ENCODE assay signal across 9 cellular contexts in the genomic region with DNA sequence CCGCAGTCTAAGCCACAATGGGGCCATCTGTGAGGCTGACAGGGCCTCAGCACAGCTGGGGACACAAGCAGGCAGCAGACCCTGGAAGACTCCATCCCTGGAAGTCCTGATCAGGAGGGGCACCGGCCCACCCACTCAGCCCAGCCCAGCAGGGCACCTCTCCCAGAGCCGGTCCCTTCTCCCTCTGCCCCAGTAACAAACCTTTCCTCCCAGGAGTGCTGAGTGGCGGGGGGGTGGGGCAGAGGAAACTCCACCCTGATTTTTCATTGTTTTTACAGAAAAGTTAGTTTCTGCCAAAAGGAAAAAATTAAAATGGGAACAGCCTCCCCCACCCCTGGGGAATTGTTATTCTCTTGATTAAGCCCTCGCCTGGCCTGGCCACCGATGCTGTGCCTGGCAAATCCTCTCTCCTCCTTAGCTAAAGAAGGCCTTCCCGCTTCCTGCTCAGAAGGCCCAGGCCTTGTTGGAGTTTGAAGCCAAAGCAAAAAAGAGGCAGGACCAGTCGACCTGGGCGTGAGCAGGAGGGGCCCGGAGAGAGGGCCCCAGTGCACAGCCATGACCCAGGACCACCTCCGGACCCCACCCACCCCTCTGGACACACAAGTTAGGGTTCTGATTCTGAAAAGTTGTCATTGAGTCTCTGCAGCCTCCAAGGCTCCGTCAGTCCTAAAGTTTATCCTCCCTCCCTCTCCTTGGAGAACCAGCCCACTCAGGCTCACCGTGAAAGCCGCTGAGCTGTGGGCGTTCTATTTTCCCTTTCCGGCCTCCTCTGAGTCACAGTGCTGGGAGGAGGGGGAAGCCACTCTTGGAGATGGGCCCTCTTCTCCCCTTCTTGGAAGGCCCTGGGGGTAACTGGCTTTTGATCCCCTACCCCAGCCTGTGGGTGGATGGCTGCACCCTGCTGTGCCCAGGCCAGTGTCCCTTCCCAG.
A peak's percentile ranks its signal among the peaks of the same experiment; 100 is the strongest.
DNase-seq lines count a peak whose midpoint lies in the region; FAIRE-seq and TF ChIP-seq lines count a peak whose summit lies in the region.
"Had no signal": no experiment of that assay in that cellular context is flagged by ENCODE, and none has a peak within 500 bp of the region (broad histone marks: within the 10 kb centered on the region; RNA-seq: fewer than 3 reads in every experiment).

No MANE protein-coding gene starts in this region.

- H3K4me3 Mint-ChIP-seq in activated naive CD4-positive, alpha-beta T cell treated with anti-CD3 and anti-CD28 coated beads for 36 hours: no peak overlapping the region
- H3K4me3 Mint-ChIP-seq: CD8-positive, alpha-beta memory T cell had no signal

- H3K4me1 Mint-ChIP-seq in activated naive CD4-positive, alpha-beta T cell treated with anti-CD3 and anti-CD28 coated beads for 36 hours (ENCODE audit: low read depth): peaks cover 36% of the 10 kb centered on the region

- H3K27me3 Mint-ChIP-seq in activated naive CD4-positive, alpha-beta T cell treated with anti-CD3 and anti-CD28 coated beads for 36 hours (ENCODE audit: low read depth): peaks cover 1% of the 10 kb centered on the region
- H3K27me3 Mint-ChIP-seq: CD8-positive, alpha-beta memory T cell had no signal

- H3K36me3 ChIP-seq in mesodermal cell (ENCODE audit: control insufficient read depth, insufficient read depth, low read length): no peaks in the 10 kb centered on the region

- no peaks in the 10 kb centered on the region for H3K9me3 ChIP-seq in mesodermal cell (ENCODE audit: control insufficient read depth, low read length)

- H3K36me3 Mint-ChIP-seq in activated naive CD4-positive, alpha-beta T cell treated with anti-CD3 and anti-CD28 coated beads for 36 hours (ENCODE audit: low read depth): no peaks in the 10 kb centered on the region
- H3K36me3 Mint-ChIP-seq: CD8-positive, alpha-beta memory T cell had no signal

- DNase-seq in activated naive CD4-positive, alpha-beta T cell treated with anti-CD3 and anti-CD28 coated beads for 36 hours: peak; percentile 4
- no peak for DNase-seq in activated naive CD4-positive, alpha-beta T cell treated with anti-CD3 and anti-CD28 coated beads, Interleukin-2, amount 50 U/mL, for 16 hours
- DNase-seq in choroid plexus epithelial cell (ENCODE audit: low read depth) (peak; percentile 72), urothelium cell line (ENCODE audit: low spot score) (peak; percentile 90), SIG-M5 treated with dmso at 0.1 percent for 504 hours (lab: John Stamatoyannopoulos, UW; ENCODE audit: unreplicated experiment) (no peak), NCI-H146 (lab: John Stamatoyannopoulos, UW) (no peak)
- no peak for DNase-seq in effector CD4-positive, alpha-beta T cell
- DNase-seq: CD8-positive, alpha-beta memory T cell had no signal

- H3K27ac ChIP-seq in mesodermal cell (ENCODE audit: low read depth, low read length, severe bottlenecking): peak overlapping the region; percentile 72

- intact Hi-C loops in activated naive CD4-positive, alpha-beta T cell treated with anti-CD3 and anti-CD28 coated beads for 36 hours (cut with micrococcal nuclease): no loop called here

- WGBS in mesodermal cell (ENCODE audit: insufficient coverage in 2 of 2), 2 experiments: 66% methylated on average over 10 of the region's 16 CpGs

- no peak for TF ChIP-seq CTCF in choroid plexus epithelial cell (conservative IDR thresholded peaks at IDR 0.05; ENCODE audit: low read depth, low read length)

- FAIRE-seq in urothelium cell line (lab: Jason Lieb, UNC): peak; percentile 85

- no peak overlapping the region for H3K27ac Mint-ChIP-seq in activated naive CD4-positive, alpha-beta T cell treated with anti-CD3 and anti-CD28 coated beads for 36 hours
- H3K27ac Mint-ChIP-seq: CD8-positive, alpha-beta memory T cell had no signal

- H3K9me3 Mint-ChIP-seq in activated naive CD4-positive, alpha-beta T cell treated with anti-CD3 and anti-CD28 coated beads for 36 hours: no peaks in the 10 kb centered on the region
- H3K9me3 Mint-ChIP-seq: CD8-positive, alpha-beta memory T cell had no signal

- H3K4me3 ChIP-seq in choroid plexus epithelial cell (ENCODE audit: low read depth, low read length) (no peak overlapping the region), mesodermal cell (ENCODE audit: extremely low read depth, insufficient read depth, low read length, poor library complexity, severe bottlenecking) (no peak overlapping the region)

- CTCF ChIA-PET in activated naive CD4-positive, alpha-beta T cell treated with anti-CD3 and anti-CD28 coated beads for 36 hours (lab: Charles Lee): interaction anchor here (0.9 kb wide), 1 partner anchor 183 kb away, joined by 3 read pairs; no protein-coding TSS in a partner anchor

- peaks cover 42% of the 10 kb centered on the region for H3K4me1 ChIP-seq in mesodermal cell (ENCODE audit: control insufficient read depth, insufficient read depth, low read length, poor library complexity, severe bottlenecking)

Comparison
In these comparisons a context has a peak if more than half of its experiments do, and no peak if none do; other contexts are left out.
1. DNase-seq: peak in activated naive CD4-positive, alpha-beta T cell treated with anti-CD3 and anti-CD28 coated beads for 36 hours (single experiment), choroid plexus epithelial cell (single experiment) and urothelium cell line (single experiment); none in activated naive CD4-positive, alpha-beta T cell treated with anti-CD3 and anti-CD28 coated beads, Interleukin-2, amount 50 U/mL, for 16 hours (single experiment), SIG-M5 treated with dmso at 0.1 percent for 504 hours (single experiment), NCI-H146 (single experiment) and effector CD4-positive, alpha-beta T cell (single experiment).